In the genomic region with DNA sequence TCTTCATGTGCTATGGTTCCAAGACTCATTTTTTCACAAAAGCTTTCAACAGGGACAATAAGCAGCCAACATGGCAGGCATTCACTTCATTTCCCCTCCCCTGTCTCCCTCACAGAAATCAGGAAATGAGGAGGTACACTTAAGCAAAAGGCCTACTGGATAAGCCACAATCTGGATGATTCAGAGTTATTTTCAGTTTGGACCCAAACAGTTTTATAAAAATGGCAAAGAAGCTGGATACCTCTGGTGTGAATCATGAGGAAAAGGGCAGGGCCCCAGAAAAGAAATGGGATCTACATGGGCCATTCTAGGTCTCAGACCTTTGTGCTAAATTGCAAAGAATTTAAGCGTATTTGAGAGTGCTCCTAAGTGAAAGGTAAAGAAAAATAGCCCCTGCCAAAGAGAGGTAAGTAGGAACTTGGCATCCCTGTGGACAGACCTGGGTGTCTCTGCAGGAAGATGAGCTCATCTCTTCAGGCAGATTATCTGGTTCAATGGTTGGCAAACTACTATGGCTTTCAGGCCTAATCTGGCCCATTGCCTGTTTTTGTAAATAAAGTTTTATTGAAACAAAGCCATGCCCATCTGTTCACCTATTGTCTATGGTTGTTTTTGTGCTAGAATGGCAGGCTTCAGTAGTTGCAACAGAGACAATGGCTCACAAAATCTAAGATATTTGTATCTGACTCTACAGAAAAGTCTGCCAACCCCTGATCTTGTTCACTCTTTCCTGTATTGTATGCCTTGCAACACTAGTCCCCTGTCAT, we compare ENCODE assay signal across 1 cellular context.
TF ChIP-seq lines count a peak whose summit lies in the region.

No MANE protein-coding gene starts in this region.

TF ChIP-seq in SK-N-SH, 30 proteins besides CTCF, POLR2A, EP300 and RAD21 (continued from another document):
- TF ChIP-seq, protein P1, sequence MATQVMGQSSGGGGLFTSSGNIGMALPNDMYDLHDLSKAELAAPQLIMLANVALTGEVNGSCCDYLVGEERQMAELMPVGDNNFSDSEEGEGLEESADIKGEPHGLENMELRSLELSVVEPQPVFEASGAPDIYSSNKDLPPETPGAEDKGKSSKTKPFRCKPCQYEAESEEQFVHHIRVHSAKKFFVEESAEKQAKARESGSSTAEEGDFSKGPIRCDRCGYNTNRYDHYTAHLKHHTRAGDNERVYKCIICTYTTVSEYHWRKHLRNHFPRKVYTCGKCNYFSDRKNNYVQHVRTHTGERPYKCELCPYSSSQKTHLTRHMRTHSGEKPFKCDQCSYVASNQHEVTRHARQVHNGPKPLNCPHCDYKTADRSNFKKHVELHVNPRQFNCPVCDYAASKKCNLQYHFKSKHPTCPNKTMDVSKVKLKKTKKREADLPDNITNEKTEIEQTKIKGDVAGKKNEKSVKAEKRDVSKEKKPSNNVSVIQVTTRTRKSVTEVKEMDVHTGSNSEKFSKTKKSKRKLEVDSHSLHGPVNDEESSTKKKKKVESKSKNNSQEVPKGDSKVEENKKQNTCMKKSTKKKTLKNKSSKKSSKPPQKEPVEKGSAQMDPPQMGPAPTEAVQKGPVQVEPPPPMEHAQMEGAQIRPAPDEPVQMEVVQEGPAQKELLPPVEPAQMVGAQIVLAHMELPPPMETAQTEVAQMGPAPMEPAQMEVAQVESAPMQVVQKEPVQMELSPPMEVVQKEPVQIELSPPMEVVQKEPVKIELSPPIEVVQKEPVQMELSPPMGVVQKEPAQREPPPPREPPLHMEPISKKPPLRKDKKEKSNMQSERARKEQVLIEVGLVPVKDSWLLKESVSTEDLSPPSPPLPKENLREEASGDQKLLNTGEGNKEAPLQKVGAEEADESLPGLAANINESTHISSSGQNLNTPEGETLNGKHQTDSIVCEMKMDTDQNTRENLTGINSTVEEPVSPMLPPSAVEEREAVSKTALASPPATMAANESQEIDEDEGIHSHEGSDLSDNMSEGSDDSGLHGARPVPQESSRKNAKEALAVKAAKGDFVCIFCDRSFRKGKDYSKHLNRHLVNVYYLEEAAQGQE (IDR thresholded peaks at IDR 0.05; ENCODE audit: low read depth, low read length), result no peak
- TF ChIP-seq TAF1 (IDR thresholded peaks at IDR 0.05; ENCODE audit: borderline replicate concordance, low read depth, low read length), result no peak
